Comparison of ENCODE assay signal across 8 cellular contexts in the genomic region with DNA sequence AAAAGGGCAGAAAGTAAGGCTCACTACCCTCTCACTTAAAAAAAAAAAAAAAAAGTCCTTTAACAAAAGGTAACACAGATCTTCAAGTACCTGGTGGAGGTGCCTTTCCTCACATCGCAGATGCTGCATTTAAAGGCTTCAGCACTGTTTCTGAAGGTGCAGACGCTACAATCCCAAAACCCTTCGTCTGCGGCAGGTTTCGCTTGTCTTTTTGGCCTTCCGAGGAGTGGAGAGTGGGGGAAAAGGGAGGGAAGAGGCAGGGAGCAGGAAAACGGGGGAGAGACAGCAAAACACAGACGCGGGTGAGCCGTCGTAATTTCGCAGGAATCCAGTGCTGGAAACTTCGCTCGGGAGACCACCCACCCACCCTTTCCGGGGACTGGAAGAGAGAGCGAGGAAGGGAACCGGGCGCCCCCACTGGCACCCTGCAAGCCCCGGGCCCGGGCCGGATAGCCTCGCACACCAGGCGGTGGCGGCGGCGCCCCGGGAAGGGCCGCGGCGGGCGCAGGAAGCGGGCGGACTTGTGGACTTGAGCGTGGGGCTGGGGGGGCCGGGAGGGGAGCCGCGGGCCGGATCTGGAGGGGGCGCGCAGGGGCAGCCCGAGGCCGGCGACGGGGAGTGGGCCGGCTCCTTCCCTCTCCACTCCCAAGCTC. TPM values are rescaled to one million over a fixed set of nuclear protein-coding genes. Genes with fewer than 3 reads are reported as not detected.
DNase-seq lines count a peak whose midpoint lies in the region; ATAC-seq and TF ChIP-seq lines count a peak whose summit lies in the region.

Gene RYBP (minus strand): TSS at position 216 of the 653 bp plus-strand sequence.

- H3K4me3 ChIP-seq in GM12865 (ENCODE audit: low read depth, low read length) (peak within 1 kb of the TSS; percentile 98), GM23338 (peak within 1 kb of the TSS; percentile 85), MG63 (peak within 1 kb of the TSS; percentile 63), fibroblast of the aortic adventitia (ENCODE audit: low read depth, low read length) (peak within 1 kb of the TSS; percentile 86), neuron (ENCODE audit: low read length) (peak within 1 kb of the TSS; percentile 94)

- H3K4me3 Mint-ChIP-seq in GM23338 = peak within 1 kb of the TSS; percentile 97

- H3K79me2 ChIP-seq in GM23338 (replicated peaks; ENCODE audit: insufficient read depth) = peaks cover 52% of the 10 kb centered on the region

- H3K4me1 ChIP-seq in GM23338 (ENCODE audit: insufficient read depth) (peaks cover 45% of the 10 kb centered on the region), neuron (ENCODE audit: insufficient read depth, low read length) (peaks cover 22% of the 10 kb centered on the region)

- H3K27me3 ChIP-seq in GM23338 (ENCODE audit: insufficient read depth) = peaks cover 17% of the 10 kb centered on the region
- H3K27me3 ChIP-seq in MG63 = no peaks in the 10 kb centered on the region
- peaks cover 18% of the 10 kb centered on the region for H3K27me3 ChIP-seq in neuron (ENCODE audit: insufficient read depth, low read length)

- H3K9me2 ChIP-seq in GM23338 (ENCODE audit: insufficient read depth) = no peaks in the 10 kb centered on the region

- H3K27ac ChIP-seq in GM23338 (ENCODE audit: low read depth) = peak within 1 kb of the TSS; percentile 90

- 0 out of 2 replicates have a peak within 1 kb of the TSS, but pooled peaks have one; percentile 52 for H2AFZ ChIP-seq in GM23338
- peak within 1 kb of the TSS; percentile 98 for H2AFZ ChIP-seq in neuron (ENCODE audit: low read depth, low read length)

- H4K20me1 ChIP-seq in GM23338 (replicated peaks; ENCODE audit: insufficient read depth) = peaks cover 45% of the 10 kb centered on the region

- peaks cover 28% of the 10 kb centered on the region for H3K27me3 Mint-ChIP-seq in GM23338 (ENCODE audit: insufficient read depth, low read depth, poor library complexity)

- H3K36me3 ChIP-seq in GM23338 (ENCODE audit: insufficient read depth) = no peaks in the 10 kb centered on the region
- H3K36me3 ChIP-seq in MG63 = peaks cover 4% of the 10 kb centered on the region
- peaks cover 2% of the 10 kb centered on the region for H3K36me3 ChIP-seq in neuron (ENCODE audit: insufficient read depth, low read length)

- TF ChIP-seq CTCF in GM12865 (IDR thresholded peaks at IDR 0.05; ENCODE audit: insufficient read depth, low read depth, low read length, missing control alignments) (no peak), GM23338 (conservative IDR thresholded peaks at IDR 0.05; ENCODE audit: low read depth in 2 of 2) (no peak), fibroblast of the aortic adventitia (IDR thresholded peaks at IDR 0.05; ENCODE audit: insufficient read depth, low read length) (no peak)

- peaks cover 9% of the 10 kb centered on the region; the same call in 1 of the 2 replicates for H3F3A ChIP-seq in GM23338 (replicated peaks; ENCODE audit: low read depth)

- H3K9me3 Mint-ChIP-seq in GM23338 = no peaks in the 10 kb centered on the region

- ATAC-seq in GM23338 (peak; percentile 40), GM18873 (IDR thresholded peaks at IDR 0.05; ENCODE audit: low FRiP score, unreplicated experiment) (no peak)

- peak within 1 kb of the TSS; percentile 97 for H3K27ac Mint-ChIP-seq in GM23338

- no peaks in the 10 kb centered on the region for H3K9me3 ChIP-seq in MG63
- H3K9me3 ChIP-seq in neuron (ENCODE audit: low read length) = no peaks in the 10 kb centered on the region

- H3K4me2 ChIP-seq in GM23338 = peak within 1 kb of the TSS; percentile 88

- peaks cover 11% of the 10 kb centered on the region for H3K36me3 Mint-ChIP-seq in GM23338 (ENCODE audit: low read depth)

- H3K4me1 Mint-ChIP-seq in GM23338 = peaks cover 48% of the 10 kb centered on the region

- DNase-seq in GM12865 (ENCODE audit: low read depth) (peak; percentile 34), GM23338 (ENCODE audit: low spot score) (peak; percentile 55), MG63 (no peak), activated T-cell treated with anti-CD3 and anti-CD28 coated beads for 1 hour (ENCODE audit: low read depth) (peak; percentile 5), fibroblast of the aortic adventitia (ENCODE audit: low read depth) (peak; percentile 39), NK-92 (lab: John Stamatoyannopoulos, UW; ENCODE audit: unreplicated experiment) (no peak)

TF ChIP-seq in GM23338, 12 proteins besides CTCF, POLR2A, EP300 and RAD21:
- no peak for TF ChIP-seq NANOG (IDR thresholded peaks at IDR 0.05; ENCODE audit: borderline replicate concordance)
- no peak for TF ChIP-seq ZNF331 (CRISPR knock-in tag; IDR thresholded peaks at IDR 0.05; ENCODE audit: low read depth)
- no peak for TF ChIP-seq ZNF462 (CRISPR knock-in tag; IDR thresholded peaks at IDR 0.05)
- no peak for TF ChIP-seq POLR2AphosphoS5 (IDR thresholded peaks at IDR 0.05; ENCODE audit: low read depth)
- TF ChIP-seq CREB1 (CRISPR knock-in tag; IDR thresholded peaks at IDR 0.05; ENCODE audit: low read depth) = no peak

RNA-seq across cellular contexts. Expression of gene RYBP, which starts in this region (rescaled TPM):
- 23.8 and 26.7 TPM in 2 replicates for total RNA-seq in GM23338 (2014; rRNA removed; shearing (Covaris generic))
- polyA plus RNA-seq in GM23338 (2016; fragmentation: Nextera tagmentation; extraction: Ambion mirVana) = 13.6 and 13.9 TPM in 2 replicates
- total RNA-seq in MG63 (2014; rRNA removed; shearing (Covaris generic); ENCODE audit: low replicate concordance) = 3.6 and 3.8 TPM in 2 replicates
- 3.6 and 10.1 TPM in 2 replicates for total RNA-seq in fibroblast of the aortic adventitia (ENCODE audit: low replicate concordance)

Comparison
In these comparisons a context has a peak if more than half of its experiments do, and no peak if none do; other contexts are left out.
1. DNase-seq: peak in GM12865 (single experiment), GM23338 (single experiment), activated T-cell treated with anti-CD3 and anti-CD28 coated beads for 1 hour (single experiment) and fibroblast of the aortic adventitia (single experiment); none in MG63 (single experiment) and NK-92 (single experiment).
2. Peak in every context shown above with its lines, with median percentiles within 50 percentile points of each other: H3K4me3 ChIP-seq.